ENCODE assay signal across 25 cellular contexts in the genomic region with DNA sequence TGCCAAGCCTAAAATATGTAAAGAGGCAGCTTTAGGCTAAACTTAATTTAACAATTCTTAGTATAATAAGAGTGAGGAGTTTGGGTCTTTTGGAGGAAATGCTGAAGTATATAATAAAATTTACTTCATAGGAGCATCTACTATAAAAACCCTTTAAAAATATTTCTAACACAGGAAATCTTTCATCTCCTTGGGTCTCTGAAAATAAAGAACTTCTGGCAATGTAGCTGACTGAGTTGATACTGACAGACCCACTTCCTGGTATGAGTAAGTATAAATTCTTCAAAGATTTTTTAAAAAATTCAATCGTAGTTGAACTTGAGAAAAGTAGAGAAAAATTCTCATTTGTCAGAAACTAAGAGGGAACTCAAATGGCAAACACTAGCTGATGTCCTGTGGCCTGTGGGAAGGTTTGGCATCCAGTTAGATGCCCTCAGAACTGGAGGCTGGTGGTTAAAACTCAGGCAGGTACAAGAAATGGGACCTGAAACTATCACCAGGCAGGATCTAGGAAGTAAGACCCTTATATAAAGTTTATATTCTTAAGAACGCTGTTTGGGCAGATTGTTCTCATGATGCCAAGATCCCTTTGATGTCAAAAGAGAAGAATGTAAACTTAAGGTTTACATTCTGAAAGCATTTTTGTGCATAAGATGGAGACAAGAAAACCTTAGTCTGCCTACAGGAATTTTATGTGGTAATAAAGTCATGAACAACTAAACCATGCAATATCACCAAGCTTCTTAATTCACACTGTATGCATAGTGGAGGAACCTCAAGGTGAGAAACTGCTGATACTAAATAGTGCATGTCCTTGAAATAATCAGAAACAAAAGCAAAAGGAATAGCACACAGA. TPM values are rescaled to one million over a fixed set of nuclear protein-coding genes. Genes with fewer than 3 reads are reported as not detected.
A peak's percentile ranks its signal among the peaks of the same experiment; 100 is the strongest.
DNase-seq lines count a peak whose midpoint lies in the region; ATAC-seq, FAIRE-seq and TF ChIP-seq lines count a peak whose summit lies in the region.
"Had no signal": no experiment of that assay in that cellular context is flagged by ENCODE, and none has a peak within 500 bp of the region (broad histone marks: within the 10 kb centered on the region; RNA-seq: fewer than 3 reads in every experiment).

No MANE protein-coding gene starts in this region.

- peaks cover 10% of the 10 kb centered on the region for H3K4me1 Mint-ChIP-seq in astrocyte (ENCODE audit: low read depth, unreplicated experiment)
- no peaks in the 10 kb centered on the region for H3K4me1 Mint-ChIP-seq in activated T-helper 1 cell treated with anti-CD3 and anti-CD28 coated beads, Interleukin-12 subunit alpha, Interleukin-12 subunit beta, Interleukin-2, Interleukin-4 antibody, amounts not matched to agents 30 ng/mL and 10 ng/mL and 1 ng/mL, durations not matched to agents 14 hours and 24 hours and 36 hours (ENCODE audit: low read depth)
- H3K4me1 Mint-ChIP-seq: nephron progenitor cell had no signal

- H3K4me2 ChIP-seq in astrocyte (ENCODE audit: low read length): no peak overlapping the region

- no peak overlapping the region for H3K4me3 Mint-ChIP-seq in astrocyte (ENCODE audit: unreplicated experiment)
- no peak overlapping the region for H3K4me3 Mint-ChIP-seq in activated T-helper 1 cell treated with anti-CD3 and anti-CD28 coated beads, Interleukin-12 subunit alpha, Interleukin-12 subunit beta, Interleukin-2, Interleukin-4 antibody, amounts not matched to agents 30 ng/mL and 10 ng/mL and 1 ng/mL, durations not matched to agents 14 hours and 24 hours and 36 hours
- H3K4me3 Mint-ChIP-seq: nephron progenitor cell had no signal

- no peaks in the 10 kb centered on the region for H3K79me2 ChIP-seq in astrocyte (ENCODE audit: insufficient read depth, low read length)

- no peaks in the 10 kb centered on the region for H3K36me3 Mint-ChIP-seq in astrocyte (ENCODE audit: low read depth, unreplicated experiment)
- no peaks in the 10 kb centered on the region for H3K36me3 Mint-ChIP-seq in activated T-helper 1 cell treated with anti-CD3 and anti-CD28 coated beads, Interleukin-12 subunit alpha, Interleukin-12 subunit beta, Interleukin-2, Interleukin-4 antibody, amounts not matched to agents 30 ng/mL and 10 ng/mL and 1 ng/mL, durations not matched to agents 14 hours and 24 hours and 36 hours (ENCODE audit: low read depth)

- H3K9me3 ChIP-seq in astrocyte (ENCODE audit: insufficient read depth, low read depth, low read length) (no peaks in the 10 kb centered on the region), left ventricle myocardium inferior (replicated peaks) (peaks cover 12% of the 10 kb centered on the region)
- H3K9me3 ChIP-seq: sigmoid colon had no signal

- TF ChIP-seq CTCF in AG10803 (conservative IDR thresholded peaks at IDR 0.05; ENCODE audit: low read length): no peak
- TF ChIP-seq CTCF in astrocyte (IDR thresholded peaks at IDR 0.05; ENCODE audit: insufficient read depth, low read depth, low read length): no peak
- no peak for TF ChIP-seq CTCF in left ventricle myocardium inferior (IDR thresholded peaks at IDR 0.05; ENCODE audit: borderline replicate concordance)

- intact Hi-C loops in left ventricle myocardium inferior (cut with micrococcal nuclease): no loop called here
- intact Hi-C loops in activated T-helper 1 cell treated with anti-CD3 and anti-CD28 coated beads, Interleukin-12 subunit alpha, Interleukin-12 subunit beta, Interleukin-2, Interleukin-4 antibody, amounts not matched to agents 30 ng/mL and 10 ng/mL and 1 ng/mL, durations not matched to agents 14 hours and 24 hours and 36 hours (cut with micrococcal nuclease): no loop called here

- FAIRE-seq in astrocyte (lab: Jason Lieb, UNC) (peak; percentile 86), urothelium cell line (lab: Jason Lieb, UNC) (no peak)

- no peaks in the 10 kb centered on the region for H3K27me3 Mint-ChIP-seq in astrocyte (ENCODE audit: low read depth, unreplicated experiment)
- no peaks in the 10 kb centered on the region for H3K27me3 Mint-ChIP-seq in activated T-helper 1 cell treated with anti-CD3 and anti-CD28 coated beads, Interleukin-12 subunit alpha, Interleukin-12 subunit beta, Interleukin-2, Interleukin-4 antibody, amounts not matched to agents 30 ng/mL and 10 ng/mL and 1 ng/mL, durations not matched to agents 14 hours and 24 hours and 36 hours (ENCODE audit: insufficient read depth)

- no peak overlapping the region for H3K27ac Mint-ChIP-seq in astrocyte (ENCODE audit: unreplicated experiment)
- no peak overlapping the region for H3K27ac Mint-ChIP-seq in activated T-helper 1 cell treated with anti-CD3 and anti-CD28 coated beads, Interleukin-12 subunit alpha, Interleukin-12 subunit beta, Interleukin-2, Interleukin-4 antibody, amounts not matched to agents 30 ng/mL and 10 ng/mL and 1 ng/mL, durations not matched to agents 14 hours and 24 hours and 36 hours
- H3K27ac Mint-ChIP-seq: nephron progenitor cell had no signal

- no peak overlapping the region for H3K9ac ChIP-seq in astrocyte (ENCODE audit: low read length)

- no peaks in the 10 kb centered on the region for H3K36me3 ChIP-seq in astrocyte (ENCODE audit: insufficient read depth, low read length)
- H3K36me3 ChIP-seq in left ventricle myocardium inferior: no peaks in the 10 kb centered on the region
- H3K36me3 ChIP-seq: sigmoid colon had no signal

- peak overlapping the region; percentile 6 for H2AFZ ChIP-seq in astrocyte (ENCODE audit: low read depth, low read length)

- no peak overlapping the region for H3K4me3 ChIP-seq in AG10803 (ENCODE audit: low read length)
- no peak overlapping the region for H3K4me3 ChIP-seq in astrocyte (ENCODE audit: insufficient read depth, low read depth, low read length)
- H3K4me3 ChIP-seq in left ventricle myocardium inferior: no peak overlapping the region
- H3K4me3 ChIP-seq: sigmoid colon had no signal

- H3K27me3 ChIP-seq in astrocyte (ENCODE audit: insufficient read depth, low read length): no peaks in the 10 kb centered on the region
- peaks cover 21% of the 10 kb centered on the region for H3K27me3 ChIP-seq in left ventricle myocardium inferior (ENCODE audit: low read depth)
- H3K27me3 ChIP-seq: sigmoid colon had no signal

- ATAC-seq in HG02938 (IDR thresholded peaks at IDR 0.05; ENCODE audit: unreplicated experiment): no peak
- ATAC-seq: esophagus mucosa, left colon had no signal

- DNase-seq in AG10803 (ENCODE audit: low read depth) (peak; percentile 43), ELR (ENCODE audit: low read depth) (peak; percentile 38), astrocyte (ENCODE audit: low read depth) (peak; percentile 8), kidney tubule cell (ENCODE audit: low spot score) (peak; percentile 52), urothelium cell line (ENCODE audit: low spot score) (no peak), left ventricle myocardium inferior (no peak)
- DNase-seq in activated T-helper 1 cell treated with anti-CD3 and anti-CD28 coated beads, Interleukin-12 subunit alpha, Interleukin-12 subunit beta, Interleukin-2, Interleukin-4 antibody, amounts not matched to agents 30 ng/mL and 10 ng/mL and 1 ng/mL, durations not matched to agents 14 hours and 24 hours and 36 hours (ENCODE audit: low spot score): no peak
- DNase-seq: activated CD4-positive, alpha-beta T cell treated with anti-CD3 and anti-CD28 coated beads for 48 hours; activated CD8-positive, alpha-beta memory T cell treated with anti-CD3 and anti-CD28 coated beads, Interleukin-2, amount 50 U/mL, for 48 hours; activated gamma-delta T cell; amygdala; caudate nucleus; left colon; NCI-H1092 treated with DMSO at 0.1 percent for 48 hours; NCI-H2081 treated with DMSO at 0.1 percent for 48 hours; NCI-H510A; nephron progenitor cell; RPMI8226; sigmoid colon had no signal

- H3K27ac ChIP-seq in astrocyte (ENCODE audit: low read depth, low read length): no peak overlapping the region
- no peak overlapping the region for H3K27ac ChIP-seq in left ventricle myocardium inferior (replicated peaks)
- H3K27ac ChIP-seq: sigmoid colon had no signal

- H3K9me3 Mint-ChIP-seq in astrocyte (ENCODE audit: unreplicated experiment): peaks cover 4% of the 10 kb centered on the region
- no peaks in the 10 kb centered on the region for H3K9me3 Mint-ChIP-seq in activated T-helper 1 cell treated with anti-CD3 and anti-CD28 coated beads, Interleukin-12 subunit alpha, Interleukin-12 subunit beta, Interleukin-2, Interleukin-4 antibody, amounts not matched to agents 30 ng/mL and 10 ng/mL and 1 ng/mL, durations not matched to agents 14 hours and 24 hours and 36 hours

- no peaks in the 10 kb centered on the region for H4K20me1 ChIP-seq in astrocyte (ENCODE audit: insufficient read depth, low read length)

- H3K4me1 ChIP-seq in astrocyte (ENCODE audit: insufficient read depth, low read length) (peaks cover 5% of the 10 kb centered on the region), left ventricle myocardium inferior (no peaks in the 10 kb centered on the region)
- H3K4me1 ChIP-seq: sigmoid colon had no signal

RNA-seq across cellular contexts. Expression of a gene that starts 6.2 kb away (rescaled TPM):
- total RNA-seq in astrocyte: not detected in 2 replicates
- total RNA-seq in left ventricle myocardium inferior: not detected
- total RNA-seq in activated T-helper 1 cell treated with anti-CD3 and anti-CD28 coated beads, Interleukin-12 subunit alpha, Interleukin-12 subunit beta, Interleukin-2, Interleukin-4 antibody, amounts not matched to agents 30 ng/mL and 10 ng/mL and 1 ng/mL, durations not matched to agents 14 hours and 24 hours and 36 hours: not detected in 2 replicates
- total RNA-seq: esophagus mucosa, glomerular endothelial cell, left colon, LHCN-M2, posterior vena cava, sigmoid colon, temporal lobe had no signal

RNA-seq across cellular contexts. Expression of a gene that starts 10.1 kb away (rescaled TPM):
- total RNA-seq in astrocyte (not detected in 2 replicates), left ventricle myocardium inferior (not detected)
- not detected in 2 replicates for total RNA-seq in activated T-helper 1 cell treated with anti-CD3 and anti-CD28 coated beads, Interleukin-12 subunit alpha, Interleukin-12 subunit beta, Interleukin-2, Interleukin-4 antibody, amounts not matched to agents 30 ng/mL and 10 ng/mL and 1 ng/mL, durations not matched to agents 14 hours and 24 hours and 36 hours
- total RNA-seq: esophagus mucosa, glomerular endothelial cell, left colon, LHCN-M2, posterior vena cava, sigmoid colon, temporal lobe had no signal

RNA-seq across cellular contexts. Expression of a gene that starts 15.5 kb away (rescaled TPM):
- total RNA-seq in astrocyte (not detected in 2 replicates), left ventricle myocardium inferior (not detected)
- total RNA-seq in activated T-helper 1 cell treated with anti-CD3 and anti-CD28 coated beads, Interleukin-12 subunit alpha, Interleukin-12 subunit beta, Interleukin-2, Interleukin-4 antibody, amounts not matched to agents 30 ng/mL and 10 ng/mL and 1 ng/mL, durations not matched to agents 14 hours and 24 hours and 36 hours: not detected in 2 replicates
- total RNA-seq: esophagus mucosa, glomerular endothelial cell, left colon, LHCN-M2, posterior vena cava, sigmoid colon, temporal lobe had no signal

RNA-seq across cellular contexts. Expression of a gene that starts 15.9 kb away (rescaled TPM):
- total RNA-seq in astrocyte: not detected in 2 replicates
- not detected for total RNA-seq in left ventricle myocardium inferior
- total RNA-seq in activated T-helper 1 cell treated with anti-CD3 and anti-CD28 coated beads, Interleukin-12 subunit alpha, Interleukin-12 subunit beta, Interleukin-2, Interleukin-4 antibody, amounts not matched to agents 30 ng/mL and 10 ng/mL and 1 ng/mL, durations not matched to agents 14 hours and 24 hours and 36 hours: not detected in 2 replicates
- total RNA-seq: esophagus mucosa, glomerular endothelial cell, left colon, LHCN-M2, posterior vena cava, sigmoid colon, temporal lobe had no signal

RNA-seq across cellular contexts. Expression of a gene that starts 26.4 kb away (rescaled TPM):
- total RNA-seq in astrocyte: not detected in 2 replicates
- not detected for total RNA-seq in left ventricle myocardium inferior
- total RNA-seq in activated T-helper 1 cell treated with anti-CD3 and anti-CD28 coated beads, Interleukin-12 subunit alpha, Interleukin-12 subunit beta, Interleukin-2, Interleukin-4 antibody, amounts not matched to agents 30 ng/mL and 10 ng/mL and 1 ng/mL, durations not matched to agents 14 hours and 24 hours and 36 hours: not detected in 2 replicates
- total RNA-seq: esophagus mucosa, glomerular endothelial cell, left colon, LHCN-M2, posterior vena cava, sigmoid colon, temporal lobe had no signal

Comparison
In these comparisons a context has a peak if more than half of its experiments do, and no peak if none do; other contexts are left out.
1. DNase-seq: peak in AG10803 (single experiment), ELR (single experiment), astrocyte (single experiment) and kidney tubule cell (single experiment); none in urothelium cell line (single experiment), left ventricle myocardium inferior (single experiment) and activated T-helper 1 cell treated with anti-CD3 and anti-CD28 coated beads, Interleukin-12 subunit alpha, Interleukin-12 subunit beta, Interleukin-2, Interleukin-4 antibody, amounts not matched to agents 30 ng/mL and 10 ng/mL and 1 ng/mL, durations not matched to agents 14 hours and 24 hours and 36 hours (single experiment).